In genomic region chr6:145850671-145851070, GRCh38 we compare ENCODE assay signal across 15 cellular contexts. TPM values are rescaled to one million over a fixed set of nuclear protein-coding genes. Genes with fewer than 3 reads are reported as not detected.
DNase-seq lines count a peak whose midpoint lies in the region; ATAC-seq and TF ChIP-seq lines count a peak whose summit lies in the region.
"Had no signal": no experiment of that assay in that cellular context is flagged by ENCODE, and none has a peak within 500 bp of the region (broad histone marks: within the 10 kb centered on the region; RNA-seq: fewer than 3 reads in every experiment).

No MANE protein-coding gene starts in this region.

- DNase-seq in Right ventricle myocardium inferior (ENCODE audit: missing footprints) (no peak), cardiac septum (ENCODE audit: low spot score) (no peak), fibroblast of mammary gland (ENCODE audit: low read depth) (peak; percentile 7), left ventricle myocardium inferior (no peak), SK-N-DZ (ENCODE audit: low spot score) (no peak), GF-D8 (lab: John Stamatoyannopoulos, UW) (no peak), D341Med (ENCODE audit: low spot score) (no peak), NCI-H1092 (lab: John Stamatoyannopoulos, UW) (no peak)
- DNase-seq: CD8-positive, alpha-beta T cell; COR-L47; DND-41; GDM1; HCEC 1CT; HFFc6 had no signal

- H3K9me3 ChIP-seq in left ventricle myocardium inferior (replicated peaks): no peaks in the 10 kb centered on the region

- H3K4me3 ChIP-seq in fibroblast of mammary gland (ENCODE audit: control insufficient read depth, low read depth, low read length) (no peak overlapping the region), left ventricle myocardium inferior (no peak overlapping the region)

- ATAC-seq in Right ventricle myocardium inferior: peak; percentile 60
- ATAC-seq: CD8-positive, alpha-beta T cell had no signal

- intact Hi-C loops in Right ventricle myocardium inferior (cut with DNase I): no loop called here
- intact Hi-C loops in cardiac septum (cut with DNase I): no loop called here
- intact Hi-C loops in left ventricle myocardium inferior (cut with micrococcal nuclease): no loop called here

- H3K36me3 ChIP-seq in left ventricle myocardium inferior: no peaks in the 10 kb centered on the region

- H3K27me3 ChIP-seq in left ventricle myocardium inferior (ENCODE audit: low read depth): no peaks in the 10 kb centered on the region

- no peak for TF ChIP-seq CTCF in fibroblast of mammary gland (conservative IDR thresholded peaks at IDR 0.05; ENCODE audit: control insufficient read depth, insufficient read depth, low read depth, low read length)
- no peak for TF ChIP-seq CTCF in left ventricle myocardium inferior (IDR thresholded peaks at IDR 0.05; ENCODE audit: borderline replicate concordance)

- peaks cover 15% of the 10 kb centered on the region for H3K4me1 ChIP-seq in left ventricle myocardium inferior

- H3K27ac ChIP-seq in left ventricle myocardium inferior (replicated peaks): peak overlapping the region; percentile 31
- H3K27ac ChIP-seq: 22Rv1 had no signal

RNA-seq across cellular contexts. Expression of gene FBXO30, which starts 36.1 kb away (rescaled TPM):
- 13.1 TPM for total RNA-seq in Right ventricle myocardium inferior
- total RNA-seq in cardiac septum: 15.6 TPM
- 16.7 TPM for total RNA-seq in left ventricle myocardium inferior
- 8.2 and 9.3 TPM in 2 replicates for polyA plus RNA-seq in SK-N-DZ (2014; cell fraction: cytosol; rRNA removed)
- polyA plus RNA-seq in SK-N-DZ (2014; cell fraction: nucleus; rRNA removed): 8.1 and 8.7 TPM in 2 replicates
